In the genomic region with DNA sequence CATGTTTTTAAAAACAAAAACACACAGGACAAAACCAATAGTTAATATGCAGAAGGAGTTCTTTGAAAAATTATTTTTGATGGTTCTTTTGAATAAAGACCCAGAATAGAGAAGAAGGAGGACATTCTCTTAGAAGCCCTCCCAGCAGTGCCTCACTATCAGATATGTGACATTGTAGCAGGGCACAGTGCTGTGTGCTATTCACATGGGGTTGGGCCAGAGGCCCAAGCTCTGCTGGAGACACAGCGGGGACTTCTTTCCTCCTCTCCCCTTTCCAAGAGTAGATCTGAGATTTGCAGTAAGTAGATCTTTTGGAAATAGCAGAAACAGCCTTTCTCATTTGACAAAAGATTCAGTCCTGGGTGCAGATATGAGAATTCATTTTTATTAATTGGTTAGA, we compare ENCODE assay signal across 12 cellular contexts. TPM values are rescaled to one million over a fixed set of nuclear protein-coding genes. Genes with fewer than 3 reads are reported as not detected.
A peak's percentile ranks its signal among the peaks of the same experiment; 100 is the strongest.
DNase-seq lines count a peak whose midpoint lies in the region; ATAC-seq and TF ChIP-seq lines count a peak whose summit lies in the region.
"Had no signal": no experiment of that assay in that cellular context is flagged by ENCODE, and none has a peak within 500 bp of the region (broad histone marks: within the 10 kb centered on the region; RNA-seq: fewer than 3 reads in every experiment).

No MANE protein-coding gene starts in this region.

- no peaks in the 10 kb centered on the region for H3K4me1 ChIP-seq in A673 (ENCODE audit: insufficient read depth, low read length, poor library complexity, severe bottlenecking)

- DNase-seq in activated naive CD8-positive, alpha-beta T cell treated with anti-CD3 and anti-CD28 coated beads for 36 hours: no peak
- no peak for DNase-seq in activated naive CD8-positive, alpha-beta T cell treated with anti-CD3 and anti-CD28 coated beads, Interleukin-2, amount 50 U/mL, for 24 hours
- DNase-seq in HL-60 (ENCODE audit: low read depth in 1 of 2, low spot score in 1 of 2): no peak
- no peak for DNase-seq in effector memory CD8-positive, alpha-beta T cell
- DNase-seq in stimulated activated effector memory CD8-positive, alpha-beta T cell treated with anti-CD3 and anti-CD28 coated beads, Interleukin-12 subunit alpha, Interleukin-12 subunit beta, amount 100 ng/mL, for 72 hours (ENCODE audit: low spot score in 2 of 2): no peak
- no peak for DNase-seq in A673 (ENCODE audit: low spot score)
- no peak for DNase-seq in NCI-H2029 (lab: John Stamatoyannopoulos, UW)
- DNase-seq: DMS79, KG1, NCI-H1105, NCI-H1694 treated with DMSO at 0.1 percent for 48 hours, NCI-H774 had no signal

- H3K27me3 ChIP-seq in HL-60 (ENCODE audit: insufficient read depth, poor library complexity, severe bottlenecking): no peaks in the 10 kb centered on the region
- H3K27me3 ChIP-seq in A673 (replicated peaks; ENCODE audit: insufficient read depth, low read depth, low read length, poor library complexity): no peaks in the 10 kb centered on the region

- H3K4me3 ChIP-seq in HL-60 (replicated peaks; ENCODE audit: insufficient read depth, low read length) (no peak overlapping the region), A673 (ENCODE audit: low read depth, low read length, poor library complexity, severe bottlenecking) (no peak overlapping the region)

- CTCF ChIA-PET in A673 (lab: Charles Lee): no interaction called here

- no peak overlapping the region for H3K4me3 Mint-ChIP-seq in activated naive CD8-positive, alpha-beta T cell treated with anti-CD3 and anti-CD28 coated beads for 36 hours
- H3K4me3 Mint-ChIP-seq in activated naive CD8-positive, alpha-beta T cell treated with anti-CD3 and anti-CD28 coated beads, Interleukin-2, amount 50 U/mL, for 24 hours: no peak overlapping the region
- H3K4me3 Mint-ChIP-seq in effector memory CD8-positive, alpha-beta T cell: peak overlapping the region in 1 of 2 donors; percentile 13
- H3K4me3 Mint-ChIP-seq in stimulated activated effector memory CD8-positive, alpha-beta T cell treated with anti-CD3 and anti-CD28 coated beads, Interleukin-12 subunit alpha, Interleukin-12 subunit beta, amount 100 ng/mL, for 72 hours: peak overlapping the region; percentile 47

- H3K27me3 Mint-ChIP-seq in activated naive CD8-positive, alpha-beta T cell treated with anti-CD3 and anti-CD28 coated beads for 36 hours: no peaks in the 10 kb centered on the region
- no peaks in the 10 kb centered on the region for H3K27me3 Mint-ChIP-seq in activated naive CD8-positive, alpha-beta T cell treated with anti-CD3 and anti-CD28 coated beads, Interleukin-2, amount 50 U/mL, for 24 hours
- no peaks in the 10 kb centered on the region for H3K27me3 Mint-ChIP-seq in effector memory CD8-positive, alpha-beta T cell

- no TSS peak for BruUV-seq in A673 (replicated peaks; lab: Mats Ljungman, UMichigan)

- no peaks in the 10 kb centered on the region for H3K9me3 ChIP-seq in A673 (ENCODE audit: low read depth, low read length, poor library complexity, severe bottlenecking)

- intact Hi-C loops in A673 (cut with micrococcal nuclease; ENCODE audit: unreplicated experiment): no loop called here

- H3K36me3 ChIP-seq in A673 (ENCODE audit: insufficient read depth, low read length, poor library complexity, severe bottlenecking): no peaks in the 10 kb centered on the region

- peak overlapping the region; percentile 27 for H3K27ac Mint-ChIP-seq in activated naive CD8-positive, alpha-beta T cell treated with anti-CD3 and anti-CD28 coated beads for 36 hours
- H3K27ac Mint-ChIP-seq in activated naive CD8-positive, alpha-beta T cell treated with anti-CD3 and anti-CD28 coated beads, Interleukin-2, amount 50 U/mL, for 24 hours: no peak overlapping the region
- peak overlapping the region; percentile 21 to 78 for H3K27ac Mint-ChIP-seq in effector memory CD8-positive, alpha-beta T cell
- peak overlapping the region; percentile 84 for H3K27ac Mint-ChIP-seq in stimulated activated effector memory CD8-positive, alpha-beta T cell treated with anti-CD3 and anti-CD28 coated beads, Interleukin-12 subunit alpha, Interleukin-12 subunit beta, amount 100 ng/mL, for 72 hours

- no peak for TF ChIP-seq CTCF in HL-60 (IDR thresholded peaks at IDR 0.05; ENCODE audit: insufficient read depth, low read length)
- no peak for TF ChIP-seq CTCF in A673 (conservative IDR thresholded peaks at IDR 0.05; ENCODE audit: low read depth, low read length)

- peaks cover 33% of the 10 kb centered on the region for H3K4me1 Mint-ChIP-seq in activated naive CD8-positive, alpha-beta T cell treated with anti-CD3 and anti-CD28 coated beads for 36 hours
- peaks cover 27% of the 10 kb centered on the region for H3K4me1 Mint-ChIP-seq in activated naive CD8-positive, alpha-beta T cell treated with anti-CD3 and anti-CD28 coated beads, Interleukin-2, amount 50 U/mL, for 24 hours
- peaks cover 40 to 72% of the 10 kb centered on the region in 2 donors for H3K4me1 Mint-ChIP-seq in effector memory CD8-positive, alpha-beta T cell (ENCODE audit: low read depth in 2 of 2)
- H3K4me1 Mint-ChIP-seq in stimulated activated effector memory CD8-positive, alpha-beta T cell treated with anti-CD3 and anti-CD28 coated beads, Interleukin-12 subunit alpha, Interleukin-12 subunit beta, amount 100 ng/mL, for 72 hours: peaks cover 69% of the 10 kb centered on the region

- ATAC-seq in activated naive CD8-positive, alpha-beta T cell treated with anti-CD3 and anti-CD28 coated beads, Interleukin-2, amount 50 U/mL, for 24 hours: no peak
- ATAC-seq in effector memory CD8-positive, alpha-beta T cell (replicated peaks): no peak
- ATAC-seq in stimulated activated effector memory CD8-positive, alpha-beta T cell treated with anti-CD3 and anti-CD28 coated beads, Interleukin-12 subunit alpha, Interleukin-12 subunit beta, amount 100 ng/mL, for 72 hours: no peak

- H3K27ac ChIP-seq in HL-60 (replicated peaks): peak overlapping the region; percentile 77
- no peak overlapping the region for H3K27ac ChIP-seq in A673 (ENCODE audit: low read depth, low read length, poor library complexity, severe bottlenecking)

- POLR2A ChIA-PET in A673 (lab: Charles Lee; ENCODE audit: low non-redundant PET): no interaction called here

- peaks cover 23% of the 10 kb centered on the region for H3K36me3 Mint-ChIP-seq in activated naive CD8-positive, alpha-beta T cell treated with anti-CD3 and anti-CD28 coated beads for 36 hours
- peaks cover 31% of the 10 kb centered on the region for H3K36me3 Mint-ChIP-seq in activated naive CD8-positive, alpha-beta T cell treated with anti-CD3 and anti-CD28 coated beads, Interleukin-2, amount 50 U/mL, for 24 hours (ENCODE audit: low read depth)
- H3K36me3 Mint-ChIP-seq in effector memory CD8-positive, alpha-beta T cell (ENCODE audit: insufficient read depth): peaks cover 68% of the 10 kb centered on the region
- peaks cover 73% of the 10 kb centered on the region for H3K36me3 Mint-ChIP-seq in stimulated activated effector memory CD8-positive, alpha-beta T cell treated with anti-CD3 and anti-CD28 coated beads, Interleukin-12 subunit alpha, Interleukin-12 subunit beta, amount 100 ng/mL, for 72 hours

- no peaks in the 10 kb centered on the region for H3K9me3 Mint-ChIP-seq in activated naive CD8-positive, alpha-beta T cell treated with anti-CD3 and anti-CD28 coated beads for 36 hours
- H3K9me3 Mint-ChIP-seq in activated naive CD8-positive, alpha-beta T cell treated with anti-CD3 and anti-CD28 coated beads, Interleukin-2, amount 50 U/mL, for 24 hours: no peaks in the 10 kb centered on the region
- H3K9me3 Mint-ChIP-seq in effector memory CD8-positive, alpha-beta T cell: no peaks in the 10 kb centered on the region
- H3K9me3 Mint-ChIP-seq in stimulated activated effector memory CD8-positive, alpha-beta T cell treated with anti-CD3 and anti-CD28 coated beads, Interleukin-12 subunit alpha, Interleukin-12 subunit beta, amount 100 ng/mL, for 72 hours: no peaks in the 10 kb centered on the region

RNA-seq across cellular contexts. Expression of a gene that starts 6.3 kb away (rescaled TPM):
- 10 to 100 TPM; 20.2 to 20.6 TPM for total RNA-seq in activated naive CD8-positive, alpha-beta T cell treated with anti-CD3 and anti-CD28 coated beads for 36 hours
- total RNA-seq in A673 (2021): 5.1 and 8.7 TPM in 2 replicates
